Comparison of ENCODE assay signal across 9 cellular contexts in the genomic region with DNA sequence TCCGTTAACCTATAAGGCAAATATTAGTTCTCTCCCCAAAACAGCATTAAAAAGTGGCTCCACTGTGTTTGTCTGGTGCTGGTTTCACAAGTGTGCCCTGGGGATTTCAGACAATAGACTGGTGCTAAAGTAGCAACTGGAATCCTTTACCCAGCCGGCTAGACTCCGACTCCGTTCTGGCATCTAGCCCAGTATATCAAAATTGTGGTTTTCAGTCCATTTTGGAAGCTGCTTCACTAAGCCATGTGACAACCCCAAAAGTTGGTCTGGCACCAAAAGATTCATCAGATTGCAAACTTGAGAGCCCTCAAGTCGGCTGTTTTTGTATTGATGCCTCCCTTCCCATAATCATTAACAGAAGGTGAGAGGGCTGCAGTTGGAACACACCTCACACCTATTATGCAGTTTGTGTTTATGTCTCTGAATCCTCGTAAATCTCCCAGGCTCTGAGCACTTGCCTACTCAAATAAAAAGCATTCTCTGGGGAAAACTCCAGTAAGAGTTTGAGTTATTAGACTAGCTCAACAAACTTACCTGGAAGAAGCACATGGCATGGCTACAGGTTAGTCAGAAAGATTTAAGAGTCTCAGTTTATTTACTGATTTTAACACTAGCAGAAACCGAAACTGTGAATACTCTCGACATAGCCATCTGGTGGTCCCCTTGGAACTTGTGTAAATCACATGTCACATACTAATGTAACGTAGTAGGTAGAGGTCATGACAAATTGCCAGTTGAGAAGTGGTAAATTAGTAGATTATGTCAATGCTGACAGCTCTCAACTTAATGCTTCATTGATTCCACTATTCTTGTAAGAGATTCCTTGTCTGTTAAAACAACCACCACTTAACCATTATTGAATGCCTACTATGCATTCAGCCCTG. TPM values are rescaled to one million over a fixed set of nuclear protein-coding genes. Genes with fewer than 3 reads are reported as not detected.
DNase-seq lines count a peak whose midpoint lies in the region; ATAC-seq and TF ChIP-seq lines count a peak whose summit lies in the region.
"Had no signal": no experiment of that assay in that cellular context is flagged by ENCODE, and none has a peak within 500 bp of the region (broad histone marks: within the 10 kb centered on the region; RNA-seq: fewer than 3 reads in every experiment).

No MANE protein-coding gene starts in this region.

- ATAC-seq in HG03442 (IDR thresholded peaks at IDR 0.05; ENCODE audit: unreplicated experiment) (peak; percentile 91), left lung (no peak)
- no peak for ATAC-seq in stimulated activated naive CD8-positive, alpha-beta T cell treated with anti-CD3 and anti-CD28 coated beads, Interleukin-15, amount 100 ng/mL, for 72 hours

- peaks cover 22% of the 10 kb centered on the region for H3K4me1 ChIP-seq in OCI-LY3 (ENCODE audit: low read length)
- peaks cover 5 to 6% of the 10 kb centered on the region in 2 donors for H3K4me1 ChIP-seq in mucosa of rectum (ENCODE audit: control insufficient read depth in 2 of 2, insufficient read depth in 2 of 2, low read length in 2 of 2)
- no peaks in the 10 kb centered on the region for H3K4me1 ChIP-seq in left lung

- DNase-seq in AG10803 (ENCODE audit: low read depth) = peak; percentile 63
- peak; percentile 32 for DNase-seq in GM20000 (ENCODE audit: low spot score)
- no peak for DNase-seq in left lung
- no peak for DNase-seq in stimulated activated naive CD8-positive, alpha-beta T cell treated with anti-CD3 and anti-CD28 coated beads, Interleukin-15, amount 100 ng/mL, for 72 hours
- DNase-seq in iPS-NIHi7 (ENCODE audit: extremely low spot score) = no peak

- H3K4me2 ChIP-seq in OCI-LY3 (ENCODE audit: low read length) = peak overlapping the region; percentile 63

- no peaks in the 10 kb centered on the region for H3K9me3 Mint-ChIP-seq in stimulated activated naive CD8-positive, alpha-beta T cell treated with anti-CD3 and anti-CD28 coated beads, Interleukin-15, amount 100 ng/mL, for 72 hours

- no peak overlapping the region; the same call in 1 of the 2 replicates for H3K9ac ChIP-seq in OCI-LY3 (ENCODE audit: low read length)
- H3K9ac ChIP-seq in mucosa of rectum (ENCODE audit: low read depth in 1 of 2, low read length in 2 of 2) = no peak overlapping the region

- H3K9me3 ChIP-seq in OCI-LY3 (ENCODE audit: insufficient read depth, low read length) (no peaks in the 10 kb centered on the region; the same call in none of the 2 replicates), mucosa of rectum (ENCODE audit: control insufficient read depth in 2 of 2, low read length in 2 of 2) (no peaks in the 10 kb centered on the region), left lung (no peaks in the 10 kb centered on the region)

- no peaks in the 10 kb centered on the region for H3K27me3 ChIP-seq in OCI-LY3 (ENCODE audit: low read depth, low read length)
- H3K27me3 ChIP-seq in mucosa of rectum (ENCODE audit: control insufficient read depth in 2 of 2, insufficient read depth in 2 of 2, low read length in 2 of 2) = no peaks in the 10 kb centered on the region
- no peaks in the 10 kb centered on the region for H3K27me3 ChIP-seq in left lung

- no peak overlapping the region for H3K27ac Mint-ChIP-seq in stimulated activated naive CD8-positive, alpha-beta T cell treated with anti-CD3 and anti-CD28 coated beads, Interleukin-15, amount 100 ng/mL, for 72 hours
- H3K27ac Mint-ChIP-seq: activated naive CD8-positive, alpha-beta T cell had no signal

- TF ChIP-seq CTCF in AG10803 (conservative IDR thresholded peaks at IDR 0.05; ENCODE audit: low read length) (no peak), GM20000 (IDR thresholded peaks at IDR 0.05; ENCODE audit: extremely low read depth, missing control alignments) (no peak), OCI-LY3 (IDR thresholded peaks at IDR 0.05; ENCODE audit: low read depth, low read length) (no peak), left lung (IDR thresholded peaks at IDR 0.05) (no peak)

- H3K4me3 ChIP-seq in AG10803 (ENCODE audit: low read length) (no peak overlapping the region), OCI-LY3 (ENCODE audit: low read length) (peak overlapping the region; percentile 17), mucosa of rectum (ENCODE audit: low read length in 2 of 2) (peak overlapping the region; percentile 6 to 39), left lung (no peak overlapping the region)

- H3K4me1 Mint-ChIP-seq in stimulated activated naive CD8-positive, alpha-beta T cell treated with anti-CD3 and anti-CD28 coated beads, Interleukin-15, amount 100 ng/mL, for 72 hours = no peaks in the 10 kb centered on the region

- no peaks in the 10 kb centered on the region for H4K20me1 ChIP-seq in OCI-LY3 (ENCODE audit: insufficient read depth, low read length)

- intact Hi-C loops in left lung (cut with DNase I) = no loop called here

- no peak overlapping the region for H3K4me3 Mint-ChIP-seq in stimulated activated naive CD8-positive, alpha-beta T cell treated with anti-CD3 and anti-CD28 coated beads, Interleukin-15, amount 100 ng/mL, for 72 hours
- H3K4me3 Mint-ChIP-seq: activated naive CD8-positive, alpha-beta T cell had no signal

- H3K27me3 Mint-ChIP-seq in stimulated activated naive CD8-positive, alpha-beta T cell treated with anti-CD3 and anti-CD28 coated beads, Interleukin-15, amount 100 ng/mL, for 72 hours = peaks cover 33% of the 10 kb centered on the region

- no peaks in the 10 kb centered on the region for H3K79me2 ChIP-seq in OCI-LY3 (ENCODE audit: low read length)

- H2AFZ ChIP-seq in OCI-LY3 (ENCODE audit: low read depth, low read length) = peak overlapping the region; percentile 66

- H3K36me3 ChIP-seq in OCI-LY3 (replicated peaks; ENCODE audit: low read depth, low read length) = no peaks in the 10 kb centered on the region
- H3K36me3 ChIP-seq in mucosa of rectum (ENCODE audit: control insufficient read depth in 2 of 2, insufficient read depth in 2 of 2, low read length in 2 of 2) = no peaks in the 10 kb centered on the region
- no peaks in the 10 kb centered on the region for H3K36me3 ChIP-seq in left lung

- H3K27ac ChIP-seq in OCI-LY3 (ENCODE audit: low read length) (peak overlapping the region; percentile 4; the same call in 1 of the 2 replicates), mucosa of rectum (ENCODE audit: low read depth in 2 of 2, low read length in 2 of 2) (peak overlapping the region; percentile 49), left lung (no peak overlapping the region)

RNA-seq across cellular contexts. Expression of a gene that starts 14.8 kb away (rescaled TPM):
- not detected for total RNA-seq in left lung

Comparison
In these comparisons a context has a peak if more than half of its experiments do, and no peak if none do; other contexts are left out.
1. DNase-seq: peak in AG10803 (single experiment) and GM20000 (single experiment); none in left lung (0 of 2), stimulated activated naive CD8-positive, alpha-beta T cell treated with anti-CD3 and anti-CD28 coated beads, Interleukin-15, amount 100 ng/mL, for 72 hours (0 of 2) and iPS-NIHi7 (single experiment).
2. H3K4me3 ChIP-seq: peak in OCI-LY3 (single experiment) and mucosa of rectum (2 of 2); none in AG10803 (single experiment) and left lung (0 of 2).
3. H3K27ac ChIP-seq: peak in OCI-LY3 (single experiment) and mucosa of rectum (2 of 2); none in left lung (0 of 2).